In the genomic region with DNA sequence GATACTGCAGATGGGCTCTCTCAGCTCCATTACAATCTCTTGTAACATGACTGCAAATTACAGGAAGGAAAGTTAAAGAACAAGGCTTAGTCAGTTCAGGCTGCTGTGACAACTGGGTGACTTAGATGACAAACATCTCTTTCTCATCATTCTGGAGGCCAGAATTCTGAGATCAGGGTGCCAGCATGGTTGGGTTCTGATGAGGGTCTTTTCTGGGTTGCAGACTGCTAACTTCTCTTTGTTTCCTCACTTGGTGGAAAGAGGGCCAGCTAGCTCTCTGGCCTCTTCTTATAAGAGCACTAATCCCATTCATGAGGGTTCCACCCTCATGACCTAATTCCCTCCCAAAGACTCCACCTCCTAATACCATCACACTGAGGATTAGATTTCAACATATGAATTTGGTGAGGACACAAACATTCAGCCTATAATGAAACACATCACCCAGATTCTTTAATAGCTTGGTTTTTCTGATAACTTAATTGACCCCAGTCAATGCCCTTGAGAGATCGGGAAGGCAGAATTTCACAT, we compare ENCODE assay signal across 19 cellular contexts.
"Had no signal": no experiment of that assay in that cellular context is flagged by ENCODE, and none has a peak within 500 bp of the region (broad histone marks: within the 10 kb centered on the region; RNA-seq: fewer than 3 reads in every experiment).

No MANE protein-coding gene starts in this region.

- H3K36me3 ChIP-seq: breast epithelium, esophagus muscularis mucosa, lower lobe of right lung, thoracic aorta, upper lobe of right lung had no signal

- H3K9me3 ChIP-seq: breast epithelium, esophagus muscularis mucosa, lower lobe of right lung, thoracic aorta, upper lobe of right lung had no signal

- ATAC-seq: lower lobe of right lung; natural killer cell treated with Interleukin-12 subunit alpha and Interleukin-12 subunit beta and Interleukin-15 and Interleukin-18, amount 100 ng/mL, for 72 hours; sciatic nerve; upper lobe of right lung had no signal

- H3K27ac ChIP-seq: breast epithelium, esophagus muscularis mucosa, lower lobe of right lung, thoracic aorta, upper lobe of right lung had no signal

- H3K4me1 ChIP-seq: breast epithelium, lower lobe of right lung had no signal

- DNase-seq: activated B cell treated with CpG ODN at 0.5 μM for 24 hours; activated CD4-positive, alpha-beta memory T cell treated with anti-CD3 and anti-CD28 coated beads for 36 hours; activated CD4-positive, alpha-beta T cell treated with anti-CD3 and anti-CD28 coated beads for 4 hours; activated naive CD4-positive, alpha-beta T cell; activated naive CD8-positive, alpha-beta T cell treated with anti-CD3 and anti-CD28 coated beads, Interleukin-2, amount 10 ng/mL, durations not matched to agents 7 days and 5 days; activated T-cell treated with anti-CD3 and anti-CD28 coated beads for 4 hours; anterior cingulate cortex; cortex of kidney; glutamatergic neuron; hypothalamus; islet precursor cell; lower lobe of right lung; stimulated activated naive B cell treated with anti-CD40 and anti-IgM and Interleukin-4, amounts not matched to agents 10 μg/mL and 1 μg/mL and 100 μg/mL, for 72 hours; upper lobe of right lung had no signal

- H3K4me3 ChIP-seq: breast epithelium, esophagus muscularis mucosa, lower lobe of right lung, thoracic aorta, upper lobe of right lung had no signal

- H3K27me3 ChIP-seq: breast epithelium, esophagus muscularis mucosa, upper lobe of right lung had no signal
